Comparison of ENCODE assay signal across 9 cellular contexts in the genomic region with DNA sequence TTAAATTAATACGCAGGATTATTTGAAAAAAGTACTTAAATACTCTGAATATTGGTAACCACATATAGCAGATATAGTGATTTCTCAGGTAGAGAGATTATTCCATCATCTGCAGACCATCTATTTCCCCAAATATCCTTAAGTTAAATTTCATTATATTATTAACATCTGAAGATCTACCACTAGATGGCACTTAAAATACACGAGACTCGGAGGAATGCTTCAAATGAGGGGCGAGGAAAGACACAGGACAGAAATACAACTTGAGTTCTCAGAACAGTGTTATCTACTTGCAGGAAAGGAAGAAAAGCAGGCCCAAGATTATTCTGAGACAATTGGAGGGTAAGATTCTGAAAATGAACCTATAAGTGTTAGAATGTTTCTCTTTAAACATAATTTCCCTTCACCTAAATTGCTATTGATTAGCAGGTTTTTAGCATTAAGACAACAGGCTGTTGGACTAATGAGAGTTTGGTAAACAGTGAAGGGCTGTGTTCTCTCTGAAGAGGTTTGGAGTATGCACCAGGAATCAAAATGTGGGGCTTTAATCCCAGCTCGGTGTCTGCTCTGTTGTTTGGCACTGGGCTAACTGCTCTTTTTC.
DNase-seq lines count a peak whose midpoint lies in the region; ATAC-seq and TF ChIP-seq lines count a peak whose summit lies in the region.
"Had no signal": no experiment of that assay in that cellular context is flagged by ENCODE, and none has a peak within 500 bp of the region (broad histone marks: within the 10 kb centered on the region; RNA-seq: fewer than 3 reads in every experiment).

No MANE protein-coding gene starts in this region.

- H3K4me1 ChIP-seq in heart left ventricle: peaks cover 0 to 5% (median 0%) of the 10 kb centered on the region in 12 donors
- no peaks in the 10 kb centered on the region for H3K4me1 ChIP-seq in OCI-LY7 (ENCODE audit: insufficient read depth, low read length, poor library complexity, severe bottlenecking)
- no peaks in the 10 kb centered on the region for H3K4me1 ChIP-seq in psoas muscle

- peak in 10 of 12 donors; percentile 19 to 58 (median 40) for TF ChIP-seq CTCF in heart left ventricle (IDR thresholded peaks at IDR 0.05)
- TF ChIP-seq CTCF in OCI-LY7 (conservative IDR thresholded peaks at IDR 0.05; ENCODE audit: low read length): peak; percentile 81
- TF ChIP-seq CTCF in epithelial cell of proximal tubule (conservative IDR thresholded peaks at IDR 0.05; ENCODE audit: low read depth, low read length): peak; percentile 60
- TF ChIP-seq CTCF in psoas muscle (IDR thresholded peaks at IDR 0.05): peak; percentile 58

- no peaks in the 10 kb centered on the region for H3K27me3 ChIP-seq in heart left ventricle
- H3K27me3 ChIP-seq in psoas muscle (ENCODE audit: insufficient read depth in 3 of 3, low read length in 2 of 3): no peaks in the 10 kb centered on the region

- H3K27me3 Mint-ChIP-seq in activated naive CD4-positive, alpha-beta T cell treated with anti-CD3 and anti-CD28 coated beads for 36 hours (ENCODE audit: low read depth): peaks cover 13% of the 10 kb centered on the region
- H3K27me3 Mint-ChIP-seq: activated naive CD8-positive, alpha-beta T cell had no signal

- H3K4me3 Mint-ChIP-seq in activated naive CD4-positive, alpha-beta T cell treated with anti-CD3 and anti-CD28 coated beads for 36 hours: no peak overlapping the region
- H3K4me3 Mint-ChIP-seq: activated naive CD8-positive, alpha-beta T cell had no signal

- CTCF ChIA-PET in OCI-LY7 (lab: Charles Lee; ENCODE audit: unreplicated experiment): no interaction called here
- CTCF ChIA-PET in activated naive CD4-positive, alpha-beta T cell treated with anti-CD3 and anti-CD28 coated beads for 36 hours (lab: Charles Lee): interaction anchor here (0.7 kb wide), 1 partner anchor 1087 kb away, joined by 3 read pairs; no protein-coding TSS in a partner anchor

- H3K4me3 ChIP-seq in heart left ventricle (no peak overlapping the region), OCI-LY7 (ENCODE audit: low read depth, low read length, poor library complexity, severe bottlenecking) (no peak overlapping the region), epithelial cell of proximal tubule (ENCODE audit: low read depth, low read length) (no peak overlapping the region), psoas muscle (no peak overlapping the region)

- no peak overlapping the region; the same call in 1 of the 2 replicates for H2AFZ ChIP-seq in OCI-LY7 (ENCODE audit: low read length)

- H4K20me1 ChIP-seq in OCI-LY7 (ENCODE audit: insufficient read depth, low read length): no peaks in the 10 kb centered on the region

- intact Hi-C loops in heart left ventricle (cut with DNase I) (loop anchor here in 8 of 10 donors (2.0 to 10.0 kb wide), 5 partner anchors 407 to 815 kb away; no protein-coding TSS in a partner anchor), cardiac septum (cut with DNase I) (no loop called here), OCI-LY7 (cut with micrococcal nuclease; ENCODE audit: unreplicated experiment) (loop anchor here (5.0 kb wide), 1 partner anchor 810 kb away; no protein-coding TSS in a partner anchor), psoas muscle (cut with DNase I) (loop anchor here (5.0 kb wide), 1 partner anchor 810 kb away; no protein-coding TSS in a partner anchor)
- intact Hi-C loops in activated naive CD4-positive, alpha-beta T cell treated with anti-CD3 and anti-CD28 coated beads for 36 hours (cut with micrococcal nuclease): loop anchor here (10.0 kb wide), 2 partner anchors 143 to 817 kb away; a partner anchor contains a TSS

- no TSS peak for BruUV-seq in OCI-LY7 (replicated peaks; lab: Mats Ljungman, UMichigan)

- WGBS in heart left ventricle, 4 donors: 12 to 20% (median 18%) methylated on average over 5 of the region's 5 CpGs
- WGBS in psoas muscle, 3 donors: 20 to 22% (median 21%) methylated on average over 5 of the region's 5 CpGs

- H3K27ac Mint-ChIP-seq in activated naive CD4-positive, alpha-beta T cell treated with anti-CD3 and anti-CD28 coated beads for 36 hours: no peak overlapping the region
- H3K27ac Mint-ChIP-seq: activated naive CD8-positive, alpha-beta T cell had no signal

- no peak for DNase-seq in heart left ventricle
- DNase-seq in cardiac septum (ENCODE audit: low spot score): no peak
- peak; percentile 47 for DNase-seq in OCI-LY7 (ENCODE audit: low spot score)
- no peak for DNase-seq in epithelial cell of proximal tubule (ENCODE audit: low read depth)
- no peak for DNase-seq in psoas muscle
- DNase-seq in activated naive CD4-positive, alpha-beta T cell treated with anti-CD3 and anti-CD28 coated beads for 36 hours: no peak

- H3K4me2 ChIP-seq in OCI-LY7 (ENCODE audit: low read length): no peak overlapping the region

- H3K27ac ChIP-seq in heart left ventricle (no peak overlapping the region), OCI-LY7 (ENCODE audit: low read depth, low read length, poor library complexity, severe bottlenecking) (no peak overlapping the region), psoas muscle (no peak overlapping the region)

- H3K9me3 ChIP-seq in heart left ventricle: no peaks in the 10 kb centered on the region
- no peaks in the 10 kb centered on the region for H3K9me3 ChIP-seq in OCI-LY7 (ENCODE audit: low read length)
- H3K9me3 ChIP-seq in psoas muscle: no peaks in the 10 kb centered on the region

- POLR2A ChIA-PET in OCI-LY7 (lab: Charles Lee): no interaction called here

- no peaks in the 10 kb centered on the region for H3K9me3 Mint-ChIP-seq in activated naive CD4-positive, alpha-beta T cell treated with anti-CD3 and anti-CD28 coated beads for 36 hours

- H3K9me2 ChIP-seq in OCI-LY7 (ENCODE audit: insufficient read depth, low read length): no peaks in the 10 kb centered on the region

- no peaks in the 10 kb centered on the region for H3K4me1 Mint-ChIP-seq in activated naive CD4-positive, alpha-beta T cell treated with anti-CD3 and anti-CD28 coated beads for 36 hours (ENCODE audit: low read depth)

- ATAC-seq in heart left ventricle (no peak), HG03460 (IDR thresholded peaks at IDR 0.05; ENCODE audit: unreplicated experiment) (peak; percentile 41), psoas muscle (peak in 1 of 4 donors; percentile 48), HG03097 (IDR thresholded peaks at IDR 0.05; ENCODE audit: low FRiP score, unreplicated experiment) (no peak)

- no peaks in the 10 kb centered on the region for H3K79me2 ChIP-seq in OCI-LY7 (ENCODE audit: insufficient read depth, low read depth, low read length)

- H3K36me3 Mint-ChIP-seq in activated naive CD4-positive, alpha-beta T cell treated with anti-CD3 and anti-CD28 coated beads for 36 hours (ENCODE audit: low read depth): no peaks in the 10 kb centered on the region
- H3K36me3 Mint-ChIP-seq: activated naive CD8-positive, alpha-beta T cell had no signal

- no peaks in the 10 kb centered on the region for H3K36me3 ChIP-seq in heart left ventricle
- H3K36me3 ChIP-seq in OCI-LY7 (ENCODE audit: insufficient read depth, low read length): no peaks in the 10 kb centered on the region
- no peaks in the 10 kb centered on the region for H3K36me3 ChIP-seq in psoas muscle (ENCODE audit: insufficient read depth in 1 of 2, low read depth in 1 of 2)

- TF ChIP-seq POLR2A in heart left ventricle (IDR thresholded peaks at IDR 0.05): no peak
